ENCODE assay signal across 21 cellular contexts in genomic region chr5:39019231-39019630, GRCh38. TPM values are rescaled to one million over a fixed set of nuclear protein-coding genes. Genes with fewer than 3 reads are reported as not detected.
DNase-seq lines count a peak whose midpoint lies in the region; ATAC-seq and TF ChIP-seq lines count a peak whose summit lies in the region.
"Had no signal": no experiment of that assay in that cellular context is flagged by ENCODE, and none has a peak within 500 bp of the region (broad histone marks: within the 10 kb centered on the region; RNA-seq: fewer than 3 reads in every experiment).

No MANE protein-coding gene starts in this region.

- peaks cover 7% of the 10 kb centered on the region; the same call in 1 of the 3 replicates for H3K36me3 Mint-ChIP-seq in GM23338 (ENCODE audit: low read depth)
- H3K36me3 Mint-ChIP-seq in WTC11: peaks cover 5% of the 10 kb centered on the region

- H3K4me3 Mint-ChIP-seq in GM23338 (no peak overlapping the region), WTC11 (no peak overlapping the region)
- H3K4me3 Mint-ChIP-seq: HFFc6 had no signal

- no peak for ATAC-seq in GM23338
- ATAC-seq in WTC11: no peak
- no peak for ATAC-seq in HG02798 (IDR thresholded peaks at IDR 0.05; ENCODE audit: poor library complexity, unreplicated experiment)
- no peak for ATAC-seq in GM19452 (IDR thresholded peaks at IDR 0.05; ENCODE audit: unreplicated experiment)
- ATAC-seq in HG02981 (IDR thresholded peaks at IDR 0.05; ENCODE audit: unreplicated experiment): no peak
- ATAC-seq: A549, GM12878 had no signal

- H3K9me3 Mint-ChIP-seq in GM23338 (no peaks in the 10 kb centered on the region), WTC11 (no peaks in the 10 kb centered on the region)
- H3K9me3 Mint-ChIP-seq: HFFc6 had no signal

- H3K27me3 Mint-ChIP-seq in GM23338 (ENCODE audit: insufficient read depth, low read depth, poor library complexity) (no peaks in the 10 kb centered on the region), WTC11 (ENCODE audit: low read depth) (no peaks in the 10 kb centered on the region)

- H3K27ac ChIP-seq in AG04450 (ENCODE audit: low read depth, low read length) (no peak overlapping the region), GM23338 (ENCODE audit: low read depth) (no peak overlapping the region), A673 (ENCODE audit: low read depth, low read length, poor library complexity, severe bottlenecking) (no peak overlapping the region)
- H3K27ac ChIP-seq: A549; BLaER1 treated with 17β-estradiol and CSF1 and Interleukin-3, amounts not matched to agents 10 nM and 100 nM; PC-9; SJSA1 had no signal

- no peaks in the 10 kb centered on the region for H3K36me3 ChIP-seq in GM23338 (ENCODE audit: insufficient read depth)
- H3K36me3 ChIP-seq in A673 (ENCODE audit: insufficient read depth, low read length, poor library complexity, severe bottlenecking): no peaks in the 10 kb centered on the region

- DNase-seq in AG04450 (ENCODE audit: low read depth, low spot score) (peak; percentile 15), GM23338 (ENCODE audit: low spot score) (no peak), WTC11 (ENCODE audit: low spot score) (no peak), iris pigment epithelial cell (ENCODE audit: low read depth) (peak; percentile 63), A673 (ENCODE audit: low spot score) (no peak)
- DNase-seq: HFFc6, Kasumi-1, MG63, NCI-H1092, NCI-H146, NCI-H2029 treated with DMSO at 0.1 percent for 48 hours, NCI-H2171, NCI-H526, PC-9 had no signal

- CTCF ChIA-PET in AG04450 (lab: Charles Lee): interaction anchor here (0.8 to 1.1 kb wide), 2 partner anchors 25 to 47 kb away, joined by 3 read pairs; no protein-coding TSS in a partner anchor
- CTCF ChIA-PET in WTC11 (lab: Charles Lee): interaction anchor here (1.1 kb wide), 1 partner anchor 62 kb away, joined by 4 read pairs; no protein-coding TSS in a partner anchor
- CTCF ChIA-PET in A673 (lab: Charles Lee): no interaction called here

- peaks cover 43% of the 10 kb centered on the region for H3K4me1 ChIP-seq in GM23338 (ENCODE audit: insufficient read depth)
- peaks cover 20% of the 10 kb centered on the region for H3K4me1 ChIP-seq in A673 (ENCODE audit: insufficient read depth, low read length, poor library complexity, severe bottlenecking)

- H3K9me3 ChIP-seq in AG04450 (ENCODE audit: control insufficient read depth, insufficient read depth, low read length): no peaks in the 10 kb centered on the region
- no peaks in the 10 kb centered on the region for H3K9me3 ChIP-seq in A673 (ENCODE audit: low read depth, low read length, poor library complexity, severe bottlenecking)
- H3K9me3 ChIP-seq: A549, MG63, SJSA1 had no signal

- H3K27me3 ChIP-seq in AG04450 (ENCODE audit: control insufficient read depth, insufficient read depth, low read length) (no peaks in the 10 kb centered on the region), GM23338 (ENCODE audit: insufficient read depth) (no peaks in the 10 kb centered on the region), A673 (replicated peaks; ENCODE audit: insufficient read depth, low read depth, low read length, poor library complexity) (no peaks in the 10 kb centered on the region)
- H3K27me3 ChIP-seq: BLaER1 treated with 17β-estradiol and CSF1 and Interleukin-3, amounts not matched to agents 10 nM and 100 nM; MG63; SJSA1 had no signal

- TF ChIP-seq CTCF in AG04450 (IDR thresholded peaks at IDR 0.05; ENCODE audit: low read depth, low read length) (no peak), GM23338 (conservative IDR thresholded peaks at IDR 0.05; ENCODE audit: low read depth in 2 of 2) (no peak), WTC11 (IDR thresholded peaks at IDR 0.05) (no peak), A673 (conservative IDR thresholded peaks at IDR 0.05; ENCODE audit: low read depth, low read length) (no peak)

- H3K79me2 ChIP-seq in GM23338 (replicated peaks; ENCODE audit: insufficient read depth): peaks cover 30% of the 10 kb centered on the region

- H3K27ac Mint-ChIP-seq in GM23338 (peak overlapping the region; percentile 63), WTC11 (peak overlapping the region; percentile 35; the same call in 1 of the 2 replicates)
- H3K27ac Mint-ChIP-seq: HFFc6 had no signal

- H4K20me1 ChIP-seq in GM23338 (replicated peaks; ENCODE audit: insufficient read depth): no peaks in the 10 kb centered on the region

- intact Hi-C loops in A673 (cut with micrococcal nuclease; ENCODE audit: unreplicated experiment): no loop called here

- no peaks in the 10 kb centered on the region for H3F3A ChIP-seq in GM23338 (replicated peaks; ENCODE audit: low read depth)

- H3K4me2 ChIP-seq in GM23338: no peak overlapping the region
- H3K4me2 ChIP-seq: A549; BLaER1 treated with 17β-estradiol and CSF1 and Interleukin-3, amounts not matched to agents 10 nM and 100 nM; PC-9 had no signal

- no peak overlapping the region for H2AFZ ChIP-seq in GM23338
- H2AFZ ChIP-seq: PC-9 had no signal

- no peak overlapping the region for H3K4me3 ChIP-seq in AG04450 (ENCODE audit: low read depth, low read length)
- no peak overlapping the region for H3K4me3 ChIP-seq in GM23338
- no peak overlapping the region for H3K4me3 ChIP-seq in A673 (ENCODE audit: low read depth, low read length, poor library complexity, severe bottlenecking)
- H3K4me3 ChIP-seq: A549; BLaER1 treated with 17β-estradiol and CSF1 and Interleukin-3, amounts not matched to agents 10 nM and 100 nM; GM12878; MG63; PC-9; SJSA1 had no signal

- no TSS peak for BruUV-seq in A673 (replicated peaks; lab: Mats Ljungman, UMichigan)

- POLR2A ChIA-PET in AG04450 (lab: Yijun Ruan, JAX): no interaction called here
- POLR2A ChIA-PET in WTC11 (lab: Charles Lee): no interaction called here
- POLR2A ChIA-PET in A673 (lab: Charles Lee; ENCODE audit: low non-redundant PET): no interaction called here

- H3K4me1 Mint-ChIP-seq in GM23338: peaks cover 44% of the 10 kb centered on the region
- H3K4me1 Mint-ChIP-seq in WTC11: peaks cover 49% of the 10 kb centered on the region

- H3K9me2 ChIP-seq in GM23338 (ENCODE audit: insufficient read depth): no peaks in the 10 kb centered on the region

TF ChIP-seq in WTC11, 78 proteins besides CTCF, POLR2A, EP300 and RAD21 (continues in another document):
- TF ChIP-seq PRRX2 (CRISPR knock-in tag; IDR thresholded peaks at IDR 0.05) (no peak), GRHL2 (CRISPR knock-in tag; IDR thresholded peaks at IDR 0.05; ENCODE audit: insufficient replicate concordance, severe bottlenecking) (no peak), GTF2I (CRISPR knock-in tag; conservative IDR thresholded peaks at IDR 0.05) (no peak), JAZF1 (CRISPR knock-in tag; IDR thresholded peaks at IDR 0.05) (no peak), ARID4B (CRISPR knock-in tag; IDR thresholded peaks at IDR 0.05; ENCODE audit: borderline replicate concordance) (no peak), NFE2L1 (CRISPR knock-in tag; IDR thresholded peaks at IDR 0.05) (no peak), STAT6 (CRISPR knock-in tag; conservative IDR thresholded peaks at IDR 0.05; ENCODE audit: low read depth) (no peak)

RNA-seq across cellular contexts. Expression of gene RICTOR, which starts 55.0 kb away (rescaled TPM):
- polyA plus RNA-seq in AG04450 (2011; rRNA removed): 9.9 and 15.6 TPM in 2 replicates
- 34.3 and 65.9 TPM in 2 replicates for polyA minus RNA-seq in AG04450 (2011; rRNA and poly(A)+ RNA removed)
- 27.4 and 30.2 TPM in 2 replicates for total RNA-seq in GM23338 (2014; rRNA removed; shearing (Covaris generic))
- polyA plus RNA-seq in GM23338 (2016; fragmentation: Nextera tagmentation; extraction: Ambion mirVana): 7.0 and 9.9 TPM in 2 replicates
- total RNA-seq in WTC11 (2021): 20.7 to 23.0 TPM (median 22.4 TPM) in 3 replicates
- 23.3 TPM in 2 replicates for total RNA-seq in A673 (2021)

Comparison
In these comparisons a context has a peak if more than half of its experiments do, and no peak if none do; other contexts are left out.
1. DNase-seq: peak in AG04450 (single experiment) and iris pigment epithelial cell (single experiment); none in GM23338 (single experiment), WTC11 (single experiment) and A673 (single experiment).